Comparison of ENCODE assay signal across 15 cellular contexts in the genomic region with DNA sequence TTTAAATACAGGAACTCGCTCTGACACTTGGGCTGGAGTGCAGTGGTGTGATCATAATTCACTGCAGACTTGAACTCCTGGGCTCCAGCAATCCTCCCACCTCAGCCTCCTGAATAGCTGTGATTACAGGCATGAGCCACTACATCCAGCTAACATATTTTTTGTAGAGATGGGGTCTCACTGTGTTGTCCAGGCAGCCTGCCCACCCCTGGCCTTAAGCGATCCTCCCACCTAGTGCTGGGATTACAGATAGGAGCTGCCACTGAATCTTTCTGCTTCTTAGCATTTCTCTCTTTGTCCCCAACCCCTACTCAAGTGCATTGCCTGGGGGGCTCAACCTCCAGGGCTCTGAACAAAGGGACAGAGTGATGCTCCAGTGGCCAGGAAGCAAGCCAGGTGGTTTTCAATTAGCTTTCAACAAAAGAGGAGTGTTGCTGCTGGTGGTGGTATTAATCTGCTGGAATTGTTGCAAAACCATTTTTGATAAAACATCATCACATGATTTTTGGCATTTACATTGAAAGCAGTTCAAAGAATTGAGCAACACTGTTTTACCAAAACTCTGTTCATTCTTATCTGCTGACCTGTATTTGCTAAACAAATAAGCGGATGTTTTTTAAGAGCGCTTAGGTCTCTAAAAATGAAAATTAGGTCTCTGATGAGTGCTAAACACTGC. TPM values are rescaled to one million over a fixed set of nuclear protein-coding genes. Genes with fewer than 3 reads are reported as not detected.
"Had no signal": no experiment of that assay in that cellular context is flagged by ENCODE, and none has a peak within 500 bp of the region (broad histone marks: within the 10 kb centered on the region; RNA-seq: fewer than 3 reads in every experiment).

No MANE protein-coding gene starts in this region.

- H3K4me1 Mint-ChIP-seq: neural crest cell had no signal

- H3K27ac ChIP-seq: esophagus squamous epithelium, foreskin keratinocyte, ovary, uterus had no signal

- H3K9me3 Mint-ChIP-seq: activated T-cell treated with anti-CD3 and anti-CD28 coated beads, Interleukin-2, amount 50 U/mL, for 4 hours had no signal

- H3K27ac Mint-ChIP-seq: activated naive CD8-positive, alpha-beta T cell had no signal

- H3K36me3 ChIP-seq: esophagus squamous epithelium, ovary, uterus had no signal

- H3K9me3 ChIP-seq: esophagus squamous epithelium, ovary, uterus had no signal

- DNase-seq: activated CD4-positive, alpha-beta T cell treated with anti-CD3 and anti-CD28 coated beads, Interleukin-2, amount 50 U/mL, for 4 hours; activated effector memory CD4-positive, alpha-beta T cell treated with anti-CD3 and anti-CD28 coated beads, Interleukin-2, amount 50 U/mL, for 16 hours; activated T-cell treated with anti-CD3 and anti-CD28 coated beads, Interleukin-2, amount 50 U/mL, for 4 hours; esophagus squamous epithelium; foreskin keratinocyte; left colon; ovary; retina; small intestine; T-helper 2 cell; uterus had no signal

- H3K4me1 ChIP-seq: foreskin keratinocyte, uterus had no signal

- ATAC-seq: activated CD4-positive, CD25-positive, alpha-beta regulatory T cell treated with anti-CD3 and anti-CD28 coated beads, Interleukin-2, amount 50 U/mL, for 24 hours; activated T-cell treated with anti-CD3 and anti-CD28 coated beads, Interleukin-2, amount 50 U/mL, for 4 hours; foreskin keratinocyte; left colon had no signal

- H3K4me3 Mint-ChIP-seq: activated naive CD8-positive, alpha-beta T cell; activated T-cell treated with anti-CD3 and anti-CD28 coated beads, Interleukin-2, amount 50 U/mL, for 4 hours; neural crest cell had no signal

- H3K27me3 ChIP-seq: foreskin keratinocyte, ovary, uterus had no signal

- H3K4me3 ChIP-seq: esophagus squamous epithelium, ovary, uterus had no signal

RNA-seq across cellular contexts. Expression of gene BPIFA2, which starts 40.4 kb away (rescaled TPM):
- total RNA-seq: activated T-cell treated with anti-CD3 and anti-CD28 coated beads, Interleukin-2, amount 50 U/mL, for 4 hours; chondrocyte; esophagus squamous epithelium; foreskin keratinocyte; left colon; neural crest cell; ovary; uterus had no signal
- polyA plus RNA-seq: foreskin keratinocyte, ovary, small intestine had no signal

RNA-seq across cellular contexts. Expression of gene BPIFB4, which starts 48.1 kb away (rescaled TPM):
- total RNA-seq: activated T-cell treated with anti-CD3 and anti-CD28 coated beads, Interleukin-2, amount 50 U/mL, for 4 hours; chondrocyte; esophagus squamous epithelium; foreskin keratinocyte; left colon; neural crest cell; ovary; uterus had no signal
- polyA plus RNA-seq: foreskin keratinocyte, ovary, small intestine had no signal
